26 cellular contexts compared by ENCODE assay signal in genomic region chr9:123955637-123956036, GRCh38. TPM values are rescaled to one million over a fixed set of nuclear protein-coding genes. Genes with fewer than 3 reads are reported as not detected.
"Had no signal": no experiment of that assay in that cellular context is flagged by ENCODE, and none has a peak within 500 bp of the region (broad histone marks: within the 10 kb centered on the region; RNA-seq: fewer than 3 reads in every experiment).

No MANE protein-coding gene starts in this region.

- H3K27ac ChIP-seq: foreskin keratinocyte, hepatocyte, left ventricle myocardium inferior, neural progenitor cell, ovary, suprapubic skin, thyroid gland had no signal

- H3K4me3 ChIP-seq: hepatocyte, left ventricle myocardium inferior, lung, neural progenitor cell, ovary, suprapubic skin, thyroid gland had no signal

- H3K4me1 ChIP-seq: foreskin keratinocyte, left ventricle myocardium inferior, suprapubic skin, thyroid gland had no signal

- H3K27ac Mint-ChIP-seq: endodermal cell; natural killer cell treated with Interleukin-12 subunit alpha and Interleukin-12 subunit beta and Interleukin-15 and Interleukin-18, amount 100 ng/mL, for 72 hours; neural progenitor cell; stimulated activated effector memory CD8-positive, alpha-beta T cell treated with anti-CD3 and anti-CD28 coated beads, Interleukin-12 subunit alpha, Interleukin-12 subunit beta, amount 100 ng/mL, for 72 hours; type B pancreatic cell had no signal

- H2AFZ ChIP-seq: hepatocyte, neural progenitor cell had no signal

- H3K4me3 Mint-ChIP-seq: endodermal cell; natural killer cell treated with Interleukin-12 subunit alpha and Interleukin-12 subunit beta and Interleukin-15 and Interleukin-18, amount 100 ng/mL, for 72 hours; neural progenitor cell; stimulated activated effector memory CD8-positive, alpha-beta T cell treated with anti-CD3 and anti-CD28 coated beads, Interleukin-12 subunit alpha, Interleukin-12 subunit beta, amount 100 ng/mL, for 72 hours; type B pancreatic cell had no signal

- H3K9me3 Mint-ChIP-seq: endodermal cell; natural killer cell treated with Interleukin-12 subunit alpha and Interleukin-12 subunit beta and Interleukin-15 and Interleukin-18, amount 100 ng/mL, for 72 hours; stimulated activated effector memory CD8-positive, alpha-beta T cell treated with anti-CD3 and anti-CD28 coated beads, Interleukin-12 subunit alpha, Interleukin-12 subunit beta, amount 100 ng/mL, for 72 hours; type B pancreatic cell had no signal

- DNase-seq: effector CD4-positive, alpha-beta T cell; endodermal cell; erythroblast; foreskin keratinocyte; head of caudate nucleus; kidney; left cardiac atrium; left ventricle myocardium inferior; midbrain; nucleus accumbens; ovary; right cardiac atrium; stimulated activated CD4-positive, alpha-beta T cell treated with anti-CD3 and anti-CD28 coated beads, Interleukin-4, amount 100 ng/mL, for 1 hour; stimulated activated CD8-positive, alpha-beta memory T cell treated with anti-CD3 and anti-CD28 coated beads, Interleukin-4, amount 100 ng/mL, for 48 hours; stimulated activated naive CD8-positive, alpha-beta T cell treated with anti-CD3 and anti-CD28 coated beads, Interleukin-15, Interleukin-2, amounts not matched to agents 100 U/mL and 50 U/mL, for 24 hours; thyroid gland had no signal

- H3K4me1 Mint-ChIP-seq: endodermal cell; stimulated activated effector memory CD8-positive, alpha-beta T cell treated with anti-CD3 and anti-CD28 coated beads, Interleukin-12 subunit alpha, Interleukin-12 subunit beta, amount 100 ng/mL, for 72 hours had no signal

- H3K36me3 ChIP-seq: left ventricle myocardium inferior, neural progenitor cell, ovary, suprapubic skin, thyroid gland had no signal

- H3K79me2 ChIP-seq: hepatocyte had no signal

- H3K9me3 ChIP-seq: left ventricle myocardium inferior, ovary, suprapubic skin, thyroid gland had no signal

- H3K4me2 ChIP-seq: hepatocyte, neural progenitor cell had no signal

- H3K36me3 Mint-ChIP-seq: natural killer cell treated with Interleukin-12 subunit alpha and Interleukin-12 subunit beta and Interleukin-15 and Interleukin-18, amount 100 ng/mL, for 72 hours; neural progenitor cell; stimulated activated effector memory CD8-positive, alpha-beta T cell treated with anti-CD3 and anti-CD28 coated beads, Interleukin-12 subunit alpha, Interleukin-12 subunit beta, amount 100 ng/mL, for 72 hours; type B pancreatic cell had no signal

RNA-seq across cellular contexts. Expression of gene LHX2, which starts 55.9 kb away (rescaled TPM):
- total RNA-seq: dermis microvascular lymphatic vessel endothelial cell; endothelial cell of umbilical vein; foreskin keratinocyte; hepatocyte; kidney; left ventricle myocardium inferior; natural killer cell treated with Interleukin-12 subunit alpha and Interleukin-12 subunit beta and Interleukin-15 and Interleukin-18, amount 100 ng/mL, for 72 hours; posterior vena cava; thyroid gland had no signal
